Comparison of ENCODE assay signal across 9 cellular contexts in genomic region chr16:67284699-67285646, GRCh38. TPM values are rescaled to one million over a fixed set of nuclear protein-coding genes. Genes with fewer than 3 reads are reported as not detected.
DNase-seq lines count a peak whose midpoint lies in the region; ATAC-seq, FAIRE-seq and TF ChIP-seq lines count a peak whose summit lies in the region.
"Had no signal": no experiment of that assay in that cellular context is flagged by ENCODE, and none has a peak within 500 bp of the region (broad histone marks: within the 10 kb centered on the region; RNA-seq: fewer than 3 reads in every experiment).

No MANE protein-coding gene starts in this region.

- no peaks in the 10 kb centered on the region for H4K20me1 ChIP-seq in Karpas-422 (ENCODE audit: insufficient read depth, low read depth, low read length)

- no peaks in the 10 kb centered on the region for H3K9me2 ChIP-seq in Karpas-422 (replicated peaks; ENCODE audit: insufficient read depth, low read length)

- H3K27me3 ChIP-seq in Karpas-422 (ENCODE audit: low read length) (no peaks in the 10 kb centered on the region), WERI-Rb-1 (ENCODE audit: insufficient read depth, low read depth, severe bottlenecking) (no peaks in the 10 kb centered on the region)

- no peak overlapping the region for H2AFZ ChIP-seq in Karpas-422 (ENCODE audit: low read length)

- ATAC-seq in A549 (peak; percentile 63 to 88; a peak in 5 of 6 replicates), HG03159 (IDR thresholded peaks at IDR 0.05; ENCODE audit: unreplicated experiment) (no peak)

- no peaks in the 10 kb centered on the region for H3K36me3 ChIP-seq in Karpas-422 (ENCODE audit: insufficient read depth, low read length)
- peaks cover 53% of the 10 kb centered on the region for H3K36me3 ChIP-seq in WERI-Rb-1

- no peak overlapping the region for H3K27ac Mint-ChIP-seq in type B pancreatic cell

- peak; percentile 44 to 61 for DNase-seq in A549 (ENCODE audit: low read depth in 1 of 2, low spot score in 1 of 2)
- peak; percentile 84 for DNase-seq in Karpas-422
- DNase-seq in WERI-Rb-1, result peak; percentile 60
- peak; percentile 38 for DNase-seq in iPS DF 4.7 (ENCODE audit: extremely low read depth, low spot score)
- DNase-seq in type B pancreatic cell (ENCODE audit: extremely low spot score, unreplicated experiment), result no peak
- DNase-seq in cortex of kidney (lab: John Stamatoyannopoulos, UW), result no peak
- no peak for DNase-seq in Kasumi-1 (lab: John Stamatoyannopoulos, UW)

- H3K27ac ChIP-seq in A549 (no peak overlapping the region), Karpas-422 (ENCODE audit: low read length) (no peak overlapping the region), WERI-Rb-1 (no peak overlapping the region)
- H3K27ac ChIP-seq: skin epidermis had no signal

- peak; percentile 39 to 57 for TF ChIP-seq RAD21 in A549 (conservative IDR thresholded peaks at IDR 0.05 in 1 of 2, IDR thresholded peaks at IDR 0.05 in 1 of 2)

- CTCF ChIA-PET in A549 (lab: Yijun Ruan, JAX), result interaction anchor here (0.5 to 5.4 kb wide), 37 partner anchors 8 to 579 kb away, joined by 3 to 36 read pairs (median 4); partner anchors contain the start of genes FHOD1, KCTD19, LRRC36 and SLC9A5

- H3K27me3 Mint-ChIP-seq in type B pancreatic cell, result peaks cover 5% of the 10 kb centered on the region

- peaks cover 14% of the 10 kb centered on the region; the same call in 2 of the 3 replicates for H3K4me1 ChIP-seq in A549
- peaks cover 9% of the 10 kb centered on the region for H3K4me1 ChIP-seq in Karpas-422 (ENCODE audit: low read length)

- H3K79me2 ChIP-seq in Karpas-422 (ENCODE audit: low read length), result no peaks in the 10 kb centered on the region

- no peaks in the 10 kb centered on the region for H3K4me1 Mint-ChIP-seq in type B pancreatic cell (ENCODE audit: unreplicated experiment)

- no peaks in the 10 kb centered on the region for H3K36me3 Mint-ChIP-seq in type B pancreatic cell

- TF ChIP-seq CTCF in A549 (IDR thresholded peaks at IDR 0.05) (peak; percentile 48), WERI-Rb-1 (IDR thresholded peaks at IDR 0.05; ENCODE audit: low read depth, low read length) (peak; percentile 74), type B pancreatic cell (conservative IDR thresholded peaks at IDR 0.05) (peak; percentile 66)

- H3K9me3 ChIP-seq in A549, result no peaks in the 10 kb centered on the region
- H3K9me3 ChIP-seq in Karpas-422 (ENCODE audit: low read length), result no peaks in the 10 kb centered on the region
- no peaks in the 10 kb centered on the region for H3K9me3 ChIP-seq in WERI-Rb-1 (ENCODE audit: severe bottlenecking)

- H3K4me2 ChIP-seq in A549 (no peak overlapping the region), Karpas-422 (ENCODE audit: low read depth, low read length, poor library complexity, severe bottlenecking) (no peak overlapping the region)

- H3K4me3 ChIP-seq in A549 (no peak overlapping the region), Karpas-422 (ENCODE audit: low read length) (no peak overlapping the region), WERI-Rb-1 (ENCODE audit: low read depth, low read length) (no peak overlapping the region)
- H3K4me3 ChIP-seq: skin epidermis had no signal

- no peak overlapping the region for H3K4me3 Mint-ChIP-seq in type B pancreatic cell

- H3K9ac ChIP-seq in Karpas-422 (ENCODE audit: low read length), result no peak overlapping the region

- no peak for TF ChIP-seq POLR2A in A549 (IDR thresholded peaks at IDR 0.05; ENCODE audit: low read length)

- POLR2A ChIA-PET in A549 (lab: Yijun Ruan, JAX), result interaction anchor here (0.7 to 1.9 kb wide), 2 partner anchors 27 to 70 kb away, joined by 3 to 4 read pairs; no protein-coding TSS in a partner anchor

- no peak for TF ChIP-seq EP300 in A549 (IDR thresholded peaks at IDR 0.05)

- FAIRE-seq in A549 (lab: Jason Lieb, UNC), result no peak

- H3K9me3 Mint-ChIP-seq in type B pancreatic cell, result no peaks in the 10 kb centered on the region

- 87% methylated on average over 29 of the region's 34 CpGs for WGBS in A549 (ENCODE audit: missing lambda C conversion rate)

TF ChIP-seq in A549, 52 proteins besides CTCF, POLR2A, EP300 and RAD21:
- TF ChIP-seq NR3C1 (IDR thresholded peaks at IDR 0.05), result no peak
- no peak for TF ChIP-seq ESRRA (IDR thresholded peaks at IDR 0.05; ENCODE audit: borderline replicate concordance, low read length)
- no peak for TF ChIP-seq TFCP2L1 (CRISPR knock-in tag; IDR thresholded peaks at IDR 0.05)
- TF ChIP-seq HES2 (IDR thresholded peaks at IDR 0.05), result no peak
- TF ChIP-seq PBX3 (IDR thresholded peaks at IDR 0.05), result no peak
- TF ChIP-seq NFE2L2 (conservative IDR thresholded peaks at IDR 0.05; ENCODE audit: low read length), result no peak
- no peak for TF ChIP-seq CBX8 (IDR thresholded peaks at IDR 0.05)
- no peak for TF ChIP-seq CHD2 (IDR thresholded peaks at IDR 0.05; ENCODE audit: low read length, partially characterized antibody)
- peak; percentile 44; the same call in 2 of the 3 replicates for TF ChIP-seq SMC3 (IDR thresholded peaks at IDR 0.05)

RNA-seq across cellular contexts. Expression of gene PLEKHG4, which starts 5.6 kb away (rescaled TPM):
- polyA plus RNA-seq in A549 (2011; rRNA removed) (10.0 and 17.7 TPM in 2 replicates), A549 (2017; fragmentation: RNase III; extraction: RNeasy Plus Mini Kit Qiagen cat#74134 plus additional on column Dnase treatment) (15.6 to 16.6 TPM (median 15.9 TPM) in 3 replicates)
- 16.6 and 21.7 TPM in 2 replicates for polyA plus RNA-seq in A549 (2012; cell fraction: cytosol; rRNA removed)
- 99.4 and 105 TPM in 2 replicates for polyA plus RNA-seq in A549 (2012; cell fraction: nucleus; rRNA removed)
- 21.7 and 24.1 TPM in 2 replicates for polyA minus RNA-seq in A549 (2011; rRNA and poly(A)+ RNA removed)
- total RNA-seq in Karpas-422 (2014; rRNA removed; shearing (Covaris generic); ENCODE audit: low replicate concordance), result 0.36 and 0.86 TPM in 2 replicates
- 2.9 and 3.8 TPM in 2 replicates for total RNA-seq in type B pancreatic cell (ENCODE audit: low replicate concordance)

RNA-seq across cellular contexts. Expression of gene SLC9A5, which starts 36.2 kb away (rescaled TPM):
- polyA plus RNA-seq in A549 (2011; rRNA removed) (0.83 and 1.1 TPM in 2 replicates), A549 (2017; fragmentation: RNase III; extraction: RNeasy Plus Mini Kit Qiagen cat#74134 plus additional on column Dnase treatment) (1.6 to 2.6 TPM (median 2.5 TPM) in 3 replicates)
- 1.2 and 1.3 TPM in 2 replicates for polyA plus RNA-seq in A549 (2012; cell fraction: cytosol; rRNA removed)
- 8.4 and 9.9 TPM in 2 replicates for polyA plus RNA-seq in A549 (2012; cell fraction: nucleus; rRNA removed)
- 0.99 and 1.6 TPM in 2 replicates for polyA minus RNA-seq in A549 (2011; rRNA and poly(A)+ RNA removed)
- 4.9 and 6.1 TPM in 2 replicates for total RNA-seq in Karpas-422 (2014; rRNA removed; shearing (Covaris generic); ENCODE audit: low replicate concordance)
- 1.0 and 4.4 TPM in 2 replicates for total RNA-seq in type B pancreatic cell (ENCODE audit: low replicate concordance)

RNA-seq across cellular contexts. Expression of gene FHOD1, which starts 37.7 kb away (rescaled TPM):
- 16.1 and 18.1 TPM in 2 replicates for polyA plus RNA-seq in A549 (2011; rRNA removed)
- polyA plus RNA-seq in A549 (2012; cell fraction: cytosol; rRNA removed), result 34.2 and 36.9 TPM in 2 replicates
- polyA plus RNA-seq in A549 (2012; cell fraction: nucleus; rRNA removed), result 169 and 214 TPM in 2 replicates
- 29.1 to 34.2 TPM (median 33.6 TPM) in 3 replicates for polyA plus RNA-seq in A549 (2017; fragmentation: RNase III; extraction: RNeasy Plus Mini Kit Qiagen cat#74134 plus additional on column Dnase treatment)
- polyA minus RNA-seq in A549 (2011; rRNA and poly(A)+ RNA removed), result 23.2 and 31.8 TPM in 2 replicates
- total RNA-seq in Karpas-422 (2014; rRNA removed; shearing (Covaris generic); ENCODE audit: low replicate concordance), result 29.1 and 33.1 TPM in 2 replicates
- total RNA-seq in type B pancreatic cell (ENCODE audit: low replicate concordance), result 15.2 and 34.7 TPM in 2 replicates

RNA-seq across cellular contexts. Expression of gene KCTD19, which starts 41.6 kb away (rescaled TPM):
- polyA plus RNA-seq in A549 (2011; rRNA removed) (1.1 and 2.4 TPM in 2 replicates), A549 (2017; fragmentation: RNase III; extraction: RNeasy Plus Mini Kit Qiagen cat#74134 plus additional on column Dnase treatment) (0.57 to 1.00 TPM (median 0.76 TPM) in 3 replicates)
- polyA plus RNA-seq in A549 (2012; cell fraction: cytosol; rRNA removed), result 0.36 and 0.84 TPM in 2 replicates
- polyA plus RNA-seq in A549 (2012; cell fraction: nucleus; rRNA removed), result 1.8 and 2.1 TPM in 2 replicates
- 1.2 and 4.5 TPM in 2 replicates for polyA minus RNA-seq in A549 (2011; rRNA and poly(A)+ RNA removed)
- total RNA-seq in Karpas-422 (2014; rRNA removed; shearing (Covaris generic); ENCODE audit: low replicate concordance), result not detected in 2 replicates
- 0.56 TPM in 1 of 2 replicates, not detected in the other for total RNA-seq in type B pancreatic cell (ENCODE audit: low replicate concordance)

RNA-seq across cellular contexts. Expression of gene LRRC36, which starts 41.6 kb away (rescaled TPM):
- polyA plus RNA-seq in A549 (2011; rRNA removed), result 0.57 and 0.93 TPM in 2 replicates
- 0.05 and 0.07 TPM in 2 replicates for polyA plus RNA-seq in A549 (2012; cell fraction: cytosol; rRNA removed)
- 0.19 and 0.40 TPM in 2 replicates for polyA plus RNA-seq in A549 (2012; cell fraction: nucleus; rRNA removed)
- polyA plus RNA-seq in A549 (2017; fragmentation: RNase III; extraction: RNeasy Plus Mini Kit Qiagen cat#74134 plus additional on column Dnase treatment), result 0.25 to 0.48 TPM (median 0.44 TPM) in 3 replicates
- polyA minus RNA-seq in A549 (2011; rRNA and poly(A)+ RNA removed), result 0.24 and 0.54 TPM in 2 replicates
- total RNA-seq in Karpas-422 (2014; rRNA removed; shearing (Covaris generic); ENCODE audit: low replicate concordance), result not detected in 2 replicates
- total RNA-seq in type B pancreatic cell (ENCODE audit: low replicate concordance), result 0.38 and 1.1 TPM in 2 replicates

Comparison
In these comparisons a context has a peak if more than half of its experiments do, and no peak if none do; other contexts are left out.
1. DNase-seq: peak in A549 (2 of 2), Karpas-422 (single experiment), WERI-Rb-1 (single experiment) and iPS DF 4.7 (single experiment); none in type B pancreatic cell (single experiment), cortex of kidney (single experiment) and Kasumi-1 (0 of 2).
2. Peak in every context shown above with its lines, with median percentiles within 50 percentile points of each other: CTCF ChIP-seq.